In the genomic region with DNA sequence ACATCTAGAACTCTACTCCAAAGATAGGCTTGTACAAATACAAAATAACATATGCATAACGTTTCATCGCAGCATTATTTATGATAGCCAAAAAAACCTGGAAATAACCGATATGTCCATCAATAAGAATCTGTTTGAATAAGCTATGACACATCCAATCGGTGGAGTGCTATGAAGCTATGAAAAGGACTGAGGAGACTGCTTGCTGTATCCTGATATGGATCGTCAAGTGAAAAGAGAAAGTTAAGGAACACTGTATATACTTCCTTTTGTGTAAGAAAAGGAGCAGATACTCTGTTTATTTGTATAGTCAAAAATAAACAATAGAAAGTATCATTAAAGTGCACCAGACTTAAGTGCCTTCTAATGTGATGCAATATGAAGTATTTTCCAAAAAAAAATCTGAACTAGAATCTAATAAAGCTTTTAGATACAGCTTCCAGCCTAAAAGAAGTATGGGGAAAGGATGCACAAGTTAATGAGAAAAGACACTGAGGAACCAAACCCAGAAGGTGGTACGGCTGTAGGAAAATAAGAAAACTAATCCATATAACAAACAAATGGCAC, we compare ENCODE assay signal across 8 cellular contexts. TPM values are rescaled to one million over a fixed set of nuclear protein-coding genes. Genes with fewer than 3 reads are reported as not detected.
DNase-seq lines count a peak whose midpoint lies in the region; ATAC-seq and TF ChIP-seq lines count a peak whose summit lies in the region.

No MANE protein-coding gene starts in this region.

- H3K36me3 ChIP-seq in Peyer's patch (no peaks in the 10 kb centered on the region), esophagus muscularis mucosa (peaks cover 0 to 5% (median 0%) of the 10 kb centered on the region in 4 donors)

- no TSS peak for BruUV-seq in Calu3 (replicated peaks; lab: Mats Ljungman, UMichigan)

- TF ChIP-seq EP300 in esophagus muscularis mucosa (IDR thresholded peaks at IDR 0.05): no peak

- H3K4me1 Mint-ChIP-seq in Calu3 (ENCODE audit: low read depth, unreplicated experiment): peaks cover 31% of the 10 kb centered on the region
- peaks cover 12% of the 10 kb centered on the region for H3K4me1 Mint-ChIP-seq in progenitor cell of endocrine pancreas (ENCODE audit: low read depth)

- H3K9me3 ChIP-seq in Peyer's patch (no peaks in the 10 kb centered on the region), esophagus muscularis mucosa (no peaks in the 10 kb centered on the region)

- no peak for TF ChIP-seq CTCF in Calu3 (IDR thresholded peaks at IDR 0.05; ENCODE audit: unreplicated experiment)
- TF ChIP-seq CTCF in Peyer's patch (IDR thresholded peaks at IDR 0.05): no peak
- TF ChIP-seq CTCF in esophagus muscularis mucosa (IDR thresholded peaks at IDR 0.05): no peak
- TF ChIP-seq CTCF in progenitor cell of endocrine pancreas (IDR thresholded peaks at IDR 0.05; ENCODE audit: unreplicated experiment): no peak

- H3K4me3 Mint-ChIP-seq in Calu3 (ENCODE audit: low read depth, unreplicated experiment) (peak overlapping the region; percentile 61), progenitor cell of endocrine pancreas (ENCODE audit: low read depth) (peak overlapping the region; percentile 79)

- H3K4me1 ChIP-seq in Peyer's patch (peaks cover 0 to 10% (median 0%) of the 10 kb centered on the region in 4 donors), esophagus muscularis mucosa (peaks cover 17 to 31% (median 26%) of the 10 kb centered on the region in 4 donors)

- no peak for ATAC-seq in GM18861 (IDR thresholded peaks at IDR 0.05; ENCODE audit: unreplicated experiment)

- CTCF ChIA-PET in Calu3 (lab: Charles Lee): interaction anchor here (0.6 to 1.4 kb wide), 3 partner anchors 58 to 76 kb away, joined by 3 to 6 read pairs (median 3); a partner anchor contains a TSS

- H3K9me3 Mint-ChIP-seq in Calu3 (ENCODE audit: low read depth, unreplicated experiment) (no peaks in the 10 kb centered on the region), progenitor cell of endocrine pancreas (ENCODE audit: low read depth) (no peaks in the 10 kb centered on the region)

- peak overlapping the region; percentile 28 for H3K27ac Mint-ChIP-seq in Calu3 (ENCODE audit: unreplicated experiment)
- H3K27ac Mint-ChIP-seq in progenitor cell of endocrine pancreas: peak overlapping the region; percentile 93

- intact Hi-C loops in Calu3 (cut with micrococcal nuclease; ENCODE audit: unreplicated experiment): loop anchor here (5.0 kb wide), 1 partner anchor 75 kb away; a partner anchor contains a TSS
- intact Hi-C loops in esophagus muscularis mucosa (cut with DNase I): loop anchor here (5.0 kb wide), 2 partner anchors 55 to 75 kb away; a partner anchor contains a TSS

- WGBS in esophagus muscularis mucosa: 61% methylated on average over 6 of the region's 6 CpGs

- peak overlapping the region; percentile 85 to 95 (median 92) for H3K27ac ChIP-seq in Peyer's patch
- peak overlapping the region; percentile 93 to 99 (median 98) for H3K27ac ChIP-seq in esophagus muscularis mucosa (replicated peaks in 1 of 4)

- TF ChIP-seq POLR2A in Peyer's patch (IDR thresholded peaks at IDR 0.05) (no peak), esophagus muscularis mucosa (IDR thresholded peaks at IDR 0.05; ENCODE audit: low read depth) (no peak)

- H3K27me3 Mint-ChIP-seq in Calu3 (ENCODE audit: unreplicated experiment): no peaks in the 10 kb centered on the region
- no peaks in the 10 kb centered on the region for H3K27me3 Mint-ChIP-seq in progenitor cell of endocrine pancreas

- no peak for DNase-seq in Calu3
- DNase-seq in Peyer's patch: no peak
- DNase-seq in esophagus muscularis mucosa (ENCODE audit: extremely low spot score): no peak
- DNase-seq in progenitor cell of endocrine pancreas (ENCODE audit: low spot score, unreplicated experiment): no peak
- DNase-seq in NK-92 (lab: John Stamatoyannopoulos, UW; ENCODE audit: unreplicated experiment): no peak
- DNase-seq in activated effector memory CD4-positive, alpha-beta T cell treated with Interleukin-2 at 50 U/mL for 16 hours: no peak
- no peak for DNase-seq in activated CD4-positive, alpha-beta T cell treated with anti-CD3 and anti-CD28 coated beads, Interleukin-2, amount 50 U/mL, for 1 hour

- H3K36me3 Mint-ChIP-seq in Calu3 (ENCODE audit: insufficient read depth, unreplicated experiment) (peaks cover 28% of the 10 kb centered on the region), progenitor cell of endocrine pancreas (ENCODE audit: insufficient read depth) (no peaks in the 10 kb centered on the region)

- H3K27me3 ChIP-seq in Peyer's patch (no peaks in the 10 kb centered on the region), esophagus muscularis mucosa (no peaks in the 10 kb centered on the region)

- H3K4me3 ChIP-seq in Peyer's patch (peak overlapping the region; percentile 62 to 76 (median 74)), esophagus muscularis mucosa (peak overlapping the region; percentile 70 to 92 (median 83))

RNA-seq across cellular contexts. Expression of a gene that starts 0.6 kb away (rescaled TPM):
- 0.49 and 0.99 TPM in 2 replicates for total RNA-seq in Calu3 (2022)
- total RNA-seq in Peyer's patch: 10 to 100 TPM in 1 of 4 donors, 1 to 10 TPM in 3; 2.3 to 28.1 (median 3.5) TPM
- total RNA-seq in esophagus muscularis mucosa: 1 to 10 TPM; 7.6 to 8.3 (median 8.0) TPM
- 2.4 and 2.8 TPM in 2 replicates for total RNA-seq in progenitor cell of endocrine pancreas

RNA-seq across cellular contexts. Expression of a gene that starts 4.3 kb away (rescaled TPM):
- total RNA-seq in Calu3 (2022): 13.2 and 14.2 TPM in 2 replicates
- 10 to 100 TPM in 1 of 4 donors, 1 to 10 TPM in 3; 2.5 to 10.7 (median 6.0) TPM for total RNA-seq in Peyer's patch
- total RNA-seq in esophagus muscularis mucosa: under 1 TPM in 3 of 4 donors, not detected in 1; 0.39 to 0.83 (median 0.46) TPM
- 12.9 and 14.9 TPM in 2 replicates for total RNA-seq in progenitor cell of endocrine pancreas

RNA-seq across cellular contexts. Expression of a gene that starts 57.2 kb away (rescaled TPM):
- total RNA-seq in Calu3 (2022): 11.3 and 13.2 TPM in 2 replicates
- total RNA-seq in Peyer's patch: 10 to 100 TPM; 10.7 to 17.4 (median 16.3) TPM
- 1 to 10 TPM; 6.5 to 8.8 (median 7.6) TPM for total RNA-seq in esophagus muscularis mucosa
- total RNA-seq in progenitor cell of endocrine pancreas: 18.9 and 20.5 TPM in 2 replicates
